Comparison of ENCODE assay signal across 1 cellular context in genomic region chr7:30594540-30595460, GRCh38.
A peak's percentile ranks its signal among the peaks of the same experiment; 100 is the strongest.
TF ChIP-seq lines count a peak whose summit lies in the region.

Gene GARS1 (plus strand): TSS chr7:30594878. CDS start chr7:30594922, 44 bp downstream.

TF ChIP-seq in HEK293, 187 proteins besides CTCF, POLR2A, EP300 and RAD21 (continued from another document):
- TF ChIP-seq ELK4 (IDR thresholded peaks at IDR 0.05; ENCODE audit: borderline replicate concordance, low read depth, low read length): no peak; the same call in 1 of the 2 replicates
- TF ChIP-seq ZFP3 (tag by site-specific recombination; IDR thresholded peaks at IDR 0.05; ENCODE audit: low read depth): no peak
- peak; percentile 86 for TF ChIP-seq KLF17 (tag by site-specific recombination; IDR thresholded peaks at IDR 0.05)
- no peak for TF ChIP-seq ZNF571 (tag by site-specific recombination; IDR thresholded peaks at IDR 0.05)
- TF ChIP-seq KLF9 (tag by site-specific recombination; IDR thresholded peaks at IDR 0.05; ENCODE audit: low read depth): no peak; the same call in 1 of the 2 replicates
- TF ChIP-seq PATZ1 (tag by site-specific recombination; IDR thresholded peaks at IDR 0.05): peak; percentile 43
- peak; percentile 99 for TF ChIP-seq ZNF580 (tag by site-specific recombination; IDR thresholded peaks at IDR 0.05)
- no peak for TF ChIP-seq ZNF792 (tag by site-specific recombination; IDR thresholded peaks at IDR 0.05)
- TF ChIP-seq ZNF341 (tag by site-specific recombination; IDR thresholded peaks at IDR 0.05; ENCODE audit: low read depth): no peak
- TF ChIP-seq IKZF3 (tag by site-specific recombination; IDR thresholded peaks at IDR 0.05): no peak
- TF ChIP-seq REPIN1 (tag by site-specific recombination; IDR thresholded peaks at IDR 0.05; ENCODE audit: low read depth): no peak
- TF ChIP-seq ZSCAN5A (tag by site-specific recombination; IDR thresholded peaks at IDR 0.05): peak; percentile 54; the same call in 1 of the 2 replicates
- TF ChIP-seq ZNF140 (tag by site-specific recombination; IDR thresholded peaks at IDR 0.05): no peak
- no peak for TF ChIP-seq ZNF121 (tag by site-specific recombination; IDR thresholded peaks at IDR 0.05)
- TF ChIP-seq ZNF707 (tag by site-specific recombination; IDR thresholded peaks at IDR 0.05): no peak
- no peak for TF ChIP-seq ZNF473 (tag by site-specific recombination; IDR thresholded peaks at IDR 0.05)
- TF ChIP-seq ZNF146 (tag by site-specific recombination; IDR thresholded peaks at IDR 0.05): peak; percentile 57
- TF ChIP-seq ZNF302 (tag by site-specific recombination; IDR thresholded peaks at IDR 0.05; ENCODE audit: low read depth): no peak
- TF ChIP-seq GLI4 (tag by site-specific recombination; IDR thresholded peaks at IDR 0.05): peak; percentile 81; the same call in 1 of the 2 replicates
- peak; percentile 62 for TF ChIP-seq SP3 (tag by site-specific recombination; IDR thresholded peaks at IDR 0.05)
- TF ChIP-seq ZNF174 (tag by site-specific recombination; IDR thresholded peaks at IDR 0.05): no peak
- peak; percentile 64; the same call in 1 of the 2 replicates for TF ChIP-seq ZBTB21 (tag by site-specific recombination; IDR thresholded peaks at IDR 0.05)
- peak; percentile 93 for TF ChIP-seq ZNF324 (tag by site-specific recombination; IDR thresholded peaks at IDR 0.05)
- 0 out of 2 replicates have a peak, but pooled peaks have one; percentile 87 for TF ChIP-seq ZFP37 (tag by site-specific recombination; IDR thresholded peaks at IDR 0.05)
- TF ChIP-seq ZNF48 (tag by site-specific recombination; IDR thresholded peaks at IDR 0.05): no peak
- no peak for TF ChIP-seq ZNF830 (tag by site-specific recombination; IDR thresholded peaks at IDR 0.05; ENCODE audit: low read depth)
- TF ChIP-seq ZNF138 (tag by site-specific recombination; IDR thresholded peaks at IDR 0.05; ENCODE audit: borderline replicate concordance): no peak
- TF ChIP-seq ZSCAN4 (tag by site-specific recombination; IDR thresholded peaks at IDR 0.05): 0 out of 2 replicates have a peak, but pooled peaks have one; percentile 17
- peak; percentile 65; the same call in 1 of the 2 replicates for TF ChIP-seq ZBTB8A (tag by site-specific recombination; IDR thresholded peaks at IDR 0.05)
- TF ChIP-seq ZNF366 (tag by site-specific recombination; conservative IDR thresholded peaks at IDR 0.05): peak; percentile 55
- TF ChIP-seq HOXA7 (CRISPR knock-in tag; IDR thresholded peaks at IDR 0.05; ENCODE audit: borderline replicate concordance): no peak
- TF ChIP-seq TSHZ1 (tag by site-specific recombination; IDR thresholded peaks at IDR 0.05; ENCODE audit: borderline replicate concordance): no peak; the same call in 1 of the 2 replicates
- TF ChIP-seq ZNF394 (tag by site-specific recombination; IDR thresholded peaks at IDR 0.05; ENCODE audit: borderline replicate concordance): peak; percentile 77
- no peak for TF ChIP-seq ZNF596 (tag by site-specific recombination; IDR thresholded peaks at IDR 0.05)
- peak; percentile 94 for TF ChIP-seq ZEB2 (tag by site-specific recombination; IDR thresholded peaks at IDR 0.05)
- TF ChIP-seq ZNF202 (tag by site-specific recombination; IDR thresholded peaks at IDR 0.05; ENCODE audit: borderline replicate concordance): no peak
- peak; percentile 30; the same call in 1 of the 2 replicates for TF ChIP-seq KLF10 (tag by site-specific recombination; IDR thresholded peaks at IDR 0.05)
- no peak for TF ChIP-seq MZF1 (tag by site-specific recombination; IDR thresholded peaks at IDR 0.05; ENCODE audit: borderline replicate concordance)
- no peak for TF ChIP-seq ATF2 (tag by site-specific recombination; IDR thresholded peaks at IDR 0.05; ENCODE audit: low read depth)
- TF ChIP-seq ZNF639 (tag by site-specific recombination; IDR thresholded peaks at IDR 0.05): peak; percentile 88
- no peak for TF ChIP-seq ZNF654 (tag by site-specific recombination; IDR thresholded peaks at IDR 0.05; ENCODE audit: low read depth)
- no peak for TF ChIP-seq ZNF350 (tag by site-specific recombination; IDR thresholded peaks at IDR 0.05)
